Comparison of ENCODE assay signal across 8 cellular contexts in the genomic region with DNA sequence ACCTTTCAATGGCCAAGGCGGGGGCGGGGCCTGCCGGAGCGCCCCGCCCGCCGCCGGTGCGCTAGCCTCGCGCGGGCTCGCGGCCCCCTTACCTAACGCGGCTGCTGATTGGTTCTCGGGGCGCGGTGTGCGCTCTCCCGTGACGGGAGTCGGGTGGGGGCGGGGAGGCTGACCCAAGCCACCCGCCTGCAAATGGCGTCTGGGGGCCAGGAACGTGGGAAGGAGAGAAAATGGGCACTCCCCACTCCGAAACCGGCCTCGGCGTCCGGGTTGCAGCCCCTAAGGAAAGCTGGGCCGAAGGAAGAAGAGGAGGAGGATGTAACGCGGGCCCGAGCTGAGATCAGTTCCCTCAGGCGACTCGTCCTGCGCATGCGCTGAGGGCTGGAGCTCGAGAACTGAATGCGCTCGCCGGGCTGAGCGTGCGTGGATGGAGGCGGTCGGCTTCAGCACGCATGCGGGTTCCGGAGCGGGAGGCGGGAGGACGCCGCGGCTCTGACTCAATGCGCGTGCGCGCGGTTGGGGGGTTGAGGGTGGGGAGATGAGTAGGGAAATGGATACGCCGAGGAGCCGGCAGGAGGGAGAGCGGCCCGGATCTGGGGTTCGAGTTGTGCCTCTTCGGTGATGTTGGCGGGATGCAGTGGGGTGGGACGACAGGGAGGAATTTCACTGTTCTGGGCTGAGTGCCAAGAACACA. TPM values are rescaled to one million over a fixed set of nuclear protein-coding genes. Genes with fewer than 3 reads are reported as not detected.
DNase-seq lines count a peak whose midpoint lies in the region; ATAC-seq and TF ChIP-seq lines count a peak whose summit lies in the region.

A gene with protein sequence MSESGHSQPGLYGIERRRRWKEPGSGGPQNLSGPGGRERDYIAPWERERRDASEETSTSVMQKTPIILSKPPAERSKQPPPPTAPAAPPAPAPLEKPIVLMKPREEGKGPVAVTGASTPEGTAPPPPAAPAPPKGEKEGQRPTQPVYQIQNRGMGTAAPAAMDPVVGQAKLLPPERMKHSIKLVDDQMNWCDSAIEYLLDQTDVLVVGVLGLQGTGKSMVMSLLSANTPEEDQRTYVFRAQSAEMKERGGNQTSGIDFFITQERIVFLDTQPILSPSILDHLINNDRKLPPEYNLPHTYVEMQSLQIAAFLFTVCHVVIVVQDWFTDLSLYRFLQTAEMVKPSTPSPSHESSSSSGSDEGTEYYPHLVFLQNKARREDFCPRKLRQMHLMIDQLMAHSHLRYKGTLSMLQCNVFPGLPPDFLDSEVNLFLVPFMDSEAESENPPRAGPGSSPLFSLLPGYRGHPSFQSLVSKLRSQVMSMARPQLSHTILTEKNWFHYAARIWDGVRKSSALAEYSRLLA (minus strand): TSS at position 401 of the 694 bp plus-strand sequence. CDS start 4,221 bp downstream, outside the sequence.

- peak; percentile 81 for TF ChIP-seq POLR2A in GM19193 (IDR thresholded peaks at IDR 0.05; ENCODE audit: extremely low read depth, insufficient read depth, insufficient read length)

- peak; percentile 98 for DNase-seq in Ammon's horn (ENCODE audit: low spot score)
- peak; percentile 94 for DNase-seq in NCI-H510A treated with DMSO at 0.1 percent for 48 hours (lab: John Stamatoyannopoulos, UW)
- peak; percentile 97 for DNase-seq in activated CD4-positive, alpha-beta T cell treated with anti-CD3 and anti-CD28 coated beads for 24 hours (ENCODE audit: low read depth in 2 of 2)
- DNase-seq in chondrocyte (ENCODE audit: low spot score) = peak; percentile 100
- DNase-seq in kidney epithelial cell (ENCODE audit: low read depth) = peak; percentile 77
- DNase-seq in stimulated activated CD4-positive, alpha-beta T cell treated with anti-CD3 and anti-CD28 coated beads, Interleukin-15, amount 100 ng/mL, for 24 hours = peak; percentile 97

- H3K4me3 ChIP-seq in kidney epithelial cell (ENCODE audit: low read depth, low read length) = peak within 1 kb of the TSS; percentile 67

- peak; percentile 55 for ATAC-seq in HG03439 (IDR thresholded peaks at IDR 0.05; ENCODE audit: unreplicated experiment)

- H3K27me3 ChIP-seq in kidney epithelial cell (ENCODE audit: control insufficient read depth, insufficient read depth, low read length) = no peaks in the 10 kb centered on the region

- no peaks in the 10 kb centered on the region for H3K9me3 Mint-ChIP-seq in chondrocyte (ENCODE audit: low read depth)

- TF ChIP-seq CTCF in chondrocyte (IDR thresholded peaks at IDR 0.05) (no peak), kidney epithelial cell (IDR thresholded peaks at IDR 0.05; ENCODE audit: insufficient read depth, low read length, poor library complexity, severe bottlenecking) (no peak)

- peaks cover 7% of the 10 kb centered on the region for H3K36me3 Mint-ChIP-seq in chondrocyte (ENCODE audit: low read depth)

- peak within 1 kb of the TSS; percentile 85 for H3K4me3 Mint-ChIP-seq in chondrocyte (ENCODE audit: unreplicated experiment)

- H3K4me1 Mint-ChIP-seq in chondrocyte (ENCODE audit: low read depth) = peaks cover 74% of the 10 kb centered on the region

- H3K27me3 Mint-ChIP-seq in chondrocyte (ENCODE audit: low read depth) = no peaks in the 10 kb centered on the region

- H3K36me3 ChIP-seq in kidney epithelial cell (ENCODE audit: control insufficient read depth, insufficient read depth, low read length) = peaks cover 1% of the 10 kb centered on the region

- peak within 1 kb of the TSS; percentile 97 for H3K27ac Mint-ChIP-seq in chondrocyte (ENCODE audit: unreplicated experiment)

RNA-seq across cellular contexts. Expression of the gene that starts here (rescaled TPM):
- total RNA-seq in chondrocyte (46.9 to 55.4 TPM (median 47.2 TPM) in 3 replicates), kidney epithelial cell (22.1 and 27.7 TPM in 2 replicates)

Comparison
In these comparisons a context has a peak if more than half of its experiments do, and no peak if none do; other contexts are left out.
1. Peak in every context shown above with its lines: DNase-seq, ATAC-seq and H3K4me3 ChIP-seq.